Comparison of ENCODE assay signal across 6 cellular contexts in genomic region chr5:20463206-20463605, GRCh38.
"Had no signal": no experiment of that assay in that cellular context is flagged by ENCODE, and none has a peak within 500 bp of the region (broad histone marks: within the 10 kb centered on the region; RNA-seq: fewer than 3 reads in every experiment).

No MANE protein-coding gene starts in this region.

- H2AFZ ChIP-seq: GM23248 had no signal

- H3K9ac ChIP-seq: GM23248 had no signal

- H3K27ac ChIP-seq: GM23248, HL-60 had no signal

- H3K36me3 Mint-ChIP-seq: IgD-negative memory B cell had no signal

- DNase-seq: GM23248, H9, HCEC 1CT, KBM-7 had no signal

- H3K27me3 Mint-ChIP-seq: IgD-negative memory B cell had no signal

- H3K4me3 ChIP-seq: GM23248 had no signal

- H3K9me3 Mint-ChIP-seq: H9 had no signal

- H3K4me3 Mint-ChIP-seq: H9, IgD-negative memory B cell had no signal
